1 cellular context compared by ENCODE assay signal in genomic region chr11:1656061-1656441, GRCh38.
A peak's percentile ranks its signal among the peaks of the same experiment; 100 is the strongest.
TF ChIP-seq lines count a peak whose summit lies in the region.

No MANE protein-coding gene starts in this region.

TF ChIP-seq in HepG2, 621 proteins besides CTCF, POLR2A, EP300 and RAD21:
- TF ChIP-seq ZNF737 (CRISPR knock-in tag; IDR thresholded peaks at IDR 0.05; ENCODE audit: borderline replicate concordance): no peak
- TF ChIP-seq ZNF160 (CRISPR knock-in tag; IDR thresholded peaks at IDR 0.05): no peak
- peak; percentile 18; the same call in 1 of the 2 replicates for TF ChIP-seq ZFY (CRISPR knock-in tag; IDR thresholded peaks at IDR 0.05)
